Comparison of ENCODE assay signal across 8 cellular contexts in genomic region chr16:67645397-67646121, GRCh38. TPM values are rescaled to one million over a fixed set of nuclear protein-coding genes. Genes with fewer than 3 reads are reported as not detected.
DNase-seq lines count a peak whose midpoint lies in the region; ATAC-seq and TF ChIP-seq lines count a peak whose summit lies in the region.

No MANE protein-coding gene starts in this region.

- peak; percentile 14 for ATAC-seq in CD8-positive, alpha-beta T cell
- peak; percentile 27 for ATAC-seq in GM21619 (IDR thresholded peaks at IDR 0.05; ENCODE audit: unreplicated experiment)
- no peak for ATAC-seq in GM21786 (IDR thresholded peaks at IDR 0.05; ENCODE audit: unreplicated experiment)
- no peak for ATAC-seq in GM19463 (IDR thresholded peaks at IDR 0.05; ENCODE audit: unreplicated experiment)

- intact Hi-C loops in CD8-positive, alpha-beta T cell (cut with DNase I, micrococcal nuclease): loop anchor here in 1 of 2 experiments (1.0 to 2.0 kb wide), 2 partner anchors 15 to 107 kb away; partner anchors contain the start of genes ACD and PARD6A

- H3K27ac Mint-ChIP-seq in CD8-positive, alpha-beta T cell: peak overlapping the region; percentile 92
- H3K27ac Mint-ChIP-seq in T-helper 2 cell treated with Interferon-gamma antibody and Interleukin-4, amounts not matched to agents 5 μg/mL and 100 μg/mL, for 36 hours: peak overlapping the region; percentile 94
- H3K27ac Mint-ChIP-seq in mesothelial cell of epicardium: no peak overlapping the region

- H3K4me1 Mint-ChIP-seq in CD8-positive, alpha-beta T cell (ENCODE audit: low read depth): peaks cover 15% of the 10 kb centered on the region
- H3K4me1 Mint-ChIP-seq in T-helper 2 cell treated with Interferon-gamma antibody and Interleukin-4, amounts not matched to agents 5 μg/mL and 100 μg/mL, for 36 hours (ENCODE audit: low read depth): peaks cover 10% of the 10 kb centered on the region
- H3K4me1 Mint-ChIP-seq in mesothelial cell of epicardium: no peaks in the 10 kb centered on the region

- peaks cover 29% of the 10 kb centered on the region for H3K4me1 ChIP-seq in CD8-positive, alpha-beta T cell (ENCODE audit: insufficient read depth, low read length)

- H3K36me3 ChIP-seq in CD8-positive, alpha-beta T cell (ENCODE audit: insufficient read depth, low read length): peaks cover 31% of the 10 kb centered on the region

- peaks cover 26% of the 10 kb centered on the region for H3K36me3 Mint-ChIP-seq in CD8-positive, alpha-beta T cell
- peaks cover 20% of the 10 kb centered on the region for H3K36me3 Mint-ChIP-seq in T-helper 2 cell treated with Interferon-gamma antibody and Interleukin-4, amounts not matched to agents 5 μg/mL and 100 μg/mL, for 36 hours (ENCODE audit: low read depth)
- no peaks in the 10 kb centered on the region for H3K36me3 Mint-ChIP-seq in mesothelial cell of epicardium

- no peaks in the 10 kb centered on the region for H3K9me3 ChIP-seq in CD8-positive, alpha-beta T cell (ENCODE audit: low read length)

- H3K9me3 Mint-ChIP-seq in CD8-positive, alpha-beta T cell: no peaks in the 10 kb centered on the region
- H3K9me3 Mint-ChIP-seq in T-helper 2 cell treated with Interferon-gamma antibody and Interleukin-4, amounts not matched to agents 5 μg/mL and 100 μg/mL, for 36 hours: no peaks in the 10 kb centered on the region
- no peaks in the 10 kb centered on the region for H3K9me3 Mint-ChIP-seq in mesothelial cell of epicardium

- H3K4me3 Mint-ChIP-seq in CD8-positive, alpha-beta T cell: peak overlapping the region; percentile 82
- peak overlapping the region; percentile 89 for H3K4me3 Mint-ChIP-seq in T-helper 2 cell treated with Interferon-gamma antibody and Interleukin-4, amounts not matched to agents 5 μg/mL and 100 μg/mL, for 36 hours
- peak overlapping the region; percentile 43 for H3K4me3 Mint-ChIP-seq in mesothelial cell of epicardium

- peak in 1 of 7 experiments; percentile 30 for DNase-seq in CD8-positive, alpha-beta T cell
- DNase-seq in T-helper 2 cell treated with Interferon-gamma antibody and Interleukin-4, amounts not matched to agents 5 μg/mL and 100 μg/mL, for 36 hours (ENCODE audit: low spot score): no peak
- DNase-seq in mesothelial cell of epicardium (ENCODE audit: low spot score in 2 of 2, unreplicated experiment in 2 of 2): no peak
- DNase-seq in COR-L47 (lab: John Stamatoyannopoulos, UW): no peak
- no peak for DNase-seq in activated CD4-positive, alpha-beta T cell treated with anti-CD3 and anti-CD28 coated beads for 1 hour

- peak overlapping the region; percentile 95 for H3K4me3 ChIP-seq in CD8-positive, alpha-beta T cell (ENCODE audit: low read depth, low read length)

- no peaks in the 10 kb centered on the region for H3K27me3 ChIP-seq in CD8-positive, alpha-beta T cell (ENCODE audit: insufficient read depth, low read length)

- CTCF ChIA-PET in CD8-positive, alpha-beta T cell (lab: Charles Lee): interaction anchor here (0.7 to 16.4 kb wide), 31 partner anchors 9 to 165 kb away, joined by 3 to 241 read pairs (median 7); partner anchors contain the start of genes ACD, AGRP, ATP6V0D1 and C16orf86

- no peaks in the 10 kb centered on the region for H3K27me3 Mint-ChIP-seq in CD8-positive, alpha-beta T cell (ENCODE audit: low read depth)
- no peaks in the 10 kb centered on the region for H3K27me3 Mint-ChIP-seq in T-helper 2 cell treated with Interferon-gamma antibody and Interleukin-4, amounts not matched to agents 5 μg/mL and 100 μg/mL, for 36 hours (ENCODE audit: low read depth)
- H3K27me3 Mint-ChIP-seq in mesothelial cell of epicardium (ENCODE audit: low read depth): peaks cover 34% of the 10 kb centered on the region

- TF ChIP-seq CTCF in CD8-positive, alpha-beta T cell (IDR thresholded peaks at IDR 0.05): no peak
- no peak for TF ChIP-seq CTCF in mesothelial cell of epicardium (IDR thresholded peaks at IDR 0.05; ENCODE audit: unreplicated experiment)

- H3K27ac ChIP-seq in CD8-positive, alpha-beta T cell (ENCODE audit: low read depth, low read length): peak overlapping the region; percentile 86

- POLR2A ChIA-PET in CD8-positive, alpha-beta T cell (lab: Charles Lee): interaction anchor here (0.6 to 4.6 kb wide), 14 partner anchors 13 to 161 kb away, joined by 3 to 52 read pairs (median 6); partner anchors contain the start of genes ACD, C16orf86, CTCF and ENKD1

RNA-seq across cellular contexts. Expression of gene CARMIL2, which starts 0.6 kb away (rescaled TPM):
- 100 to 1,000 TPM in 1 of 2 experiments, 10 to 100 TPM in 1; 93.2 to 111 TPM for total RNA-seq in CD8-positive, alpha-beta T cell
- total RNA-seq in mesothelial cell of epicardium: 6.7 to 10.2 TPM (median 8.0 TPM) in 3 replicates

RNA-seq across cellular contexts. Expression of gene ACD, which starts 14.5 kb away (rescaled TPM):
- 10 to 100 TPM; 22.2 to 23.9 TPM for total RNA-seq in CD8-positive, alpha-beta T cell
- 24.5 to 27.9 TPM (median 25.8 TPM) in 3 replicates for total RNA-seq in mesothelial cell of epicardium

RNA-seq across cellular contexts. Expression of gene PARD6A, which starts 15.2 kb away (rescaled TPM):
- total RNA-seq in CD8-positive, alpha-beta T cell: 1 to 10 TPM; 3.0 to 3.1 TPM
- total RNA-seq in mesothelial cell of epicardium: 1.9 to 2.2 TPM (median 1.9 TPM) in 3 replicates

RNA-seq across cellular contexts. Expression of gene ENKD1, which starts 21.0 kb away (rescaled TPM):
- 1 to 10 TPM; 1.7 to 2.5 TPM for total RNA-seq in CD8-positive, alpha-beta T cell
- 11.7 to 13.0 TPM (median 12.8 TPM) in 3 replicates for total RNA-seq in mesothelial cell of epicardium

RNA-seq across cellular contexts. Expression of gene C16orf86, which starts 21.1 kb away (rescaled TPM):
- total RNA-seq in CD8-positive, alpha-beta T cell: 1 to 10 TPM; 1.4 to 1.6 TPM
- total RNA-seq in mesothelial cell of epicardium: 1.2 to 2.0 TPM (median 1.8 TPM) in 3 replicates

Comparison
In these comparisons a context has a peak if more than half of its experiments do, and no peak if none do; other contexts are left out.
1. ATAC-seq: peak in CD8-positive, alpha-beta T cell (single experiment) and GM21619 (single experiment); none in GM21786 (single experiment) and GM19463 (single experiment).
2. Peak in every context shown above with its lines, with median percentiles within 50 percentile points of each other: H3K4me3 Mint-ChIP-seq.